In the genomic region with DNA sequence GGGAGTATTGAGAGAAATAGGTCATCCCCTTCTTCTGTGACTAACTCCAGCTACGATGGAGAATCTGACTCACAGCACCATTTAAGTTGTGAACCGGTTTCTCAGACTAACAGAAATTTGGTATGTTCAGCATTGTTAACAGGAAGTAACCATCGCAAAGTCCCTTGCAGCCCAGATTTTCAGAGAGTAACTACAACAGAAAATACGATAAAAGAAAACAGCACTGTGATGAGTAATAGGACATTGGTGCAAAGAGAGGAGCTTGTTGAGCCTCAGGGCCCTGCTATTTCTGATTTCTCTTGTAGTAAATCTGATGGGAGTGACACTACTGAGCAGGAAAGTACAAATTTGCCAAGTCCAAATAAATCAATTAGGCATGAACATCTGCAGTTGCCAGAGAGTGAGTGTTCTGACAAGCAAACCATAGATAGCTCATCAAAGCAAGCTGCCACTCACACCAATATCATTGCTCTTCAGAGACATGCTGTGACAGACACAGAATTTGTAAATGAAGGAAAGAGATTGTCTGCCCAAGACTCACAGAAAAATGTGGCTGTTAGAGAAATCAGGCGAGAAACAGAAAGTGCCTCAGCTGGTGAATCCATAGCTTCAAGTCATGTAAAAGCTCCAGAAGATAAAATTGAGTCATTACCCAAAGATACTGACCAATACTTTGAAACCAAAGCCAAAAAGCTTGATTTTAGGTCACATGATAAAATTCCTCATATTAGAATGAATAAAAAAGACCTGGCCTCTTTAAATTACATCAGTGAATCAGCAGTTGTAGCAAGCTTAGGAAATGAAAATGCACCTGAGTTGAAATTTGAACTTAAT, we compare ENCODE assay signal across 8 cellular contexts. TPM values are rescaled to one million over a fixed set of nuclear protein-coding genes. Genes with fewer than 3 reads are reported as not detected.
A peak's percentile ranks its signal among the peaks of the same experiment; 100 is the strongest.
DNase-seq lines count a peak whose midpoint lies in the region; ATAC-seq and TF ChIP-seq lines count a peak whose summit lies in the region.

No MANE protein-coding gene starts in this region.

- H3K9me3 ChIP-seq in OCI-LY7 (ENCODE audit: low read length): no peaks in the 10 kb centered on the region

- H3K9me2 ChIP-seq in OCI-LY7 (ENCODE audit: insufficient read depth, low read length): no peaks in the 10 kb centered on the region

- no peaks in the 10 kb centered on the region for H3K4me1 ChIP-seq in OCI-LY7 (ENCODE audit: insufficient read depth, low read length, poor library complexity, severe bottlenecking)

- no peaks in the 10 kb centered on the region for H3K36me3 ChIP-seq in OCI-LY7 (ENCODE audit: insufficient read depth, low read length)

- no peaks in the 10 kb centered on the region for H4K20me1 ChIP-seq in OCI-LY7 (ENCODE audit: insufficient read depth, low read length)

- intact Hi-C loops in OCI-LY7 (cut with micrococcal nuclease; ENCODE audit: unreplicated experiment): no loop called here

- CTCF ChIA-PET in OCI-LY7 (lab: Charles Lee; ENCODE audit: unreplicated experiment): no interaction called here

- no TSS peak for BruUV-seq in OCI-LY7 (replicated peaks; lab: Mats Ljungman, UMichigan)

- ATAC-seq in GM18873 (IDR thresholded peaks at IDR 0.05; ENCODE audit: low FRiP score, unreplicated experiment): no peak

- no peak overlapping the region for H2AFZ ChIP-seq in OCI-LY7 (ENCODE audit: low read length)

- no peaks in the 10 kb centered on the region for H3K79me2 ChIP-seq in OCI-LY7 (ENCODE audit: insufficient read depth, low read depth, low read length)

- TF ChIP-seq CTCF in HFF-Myc (IDR thresholded peaks at IDR 0.05; ENCODE audit: low read depth, low read length, missing control alignments): no peak
- TF ChIP-seq CTCF in foreskin fibroblast (IDR thresholded peaks at IDR 0.05; ENCODE audit: low read depth, low read length): no peak
- TF ChIP-seq CTCF in OCI-LY7 (conservative IDR thresholded peaks at IDR 0.05; ENCODE audit: low read length): no peak

- H3K27ac ChIP-seq in OCI-LY7 (ENCODE audit: low read depth, low read length, poor library complexity, severe bottlenecking): no peak overlapping the region

- DNase-seq in HFF-Myc (ENCODE audit: extremely low read depth, low read depth): peak; percentile 84
- peak; percentile 19 for DNase-seq in activated T-cell treated with anti-CD3 and anti-CD28 coated beads for 4 hours
- peak; percentile 86 to 88 for DNase-seq in foreskin fibroblast
- peak; percentile 2 for DNase-seq in stimulated activated CD4-positive, alpha-beta T cell treated with anti-CD3 and anti-CD28 coated beads, Interleukin-4, amount 100 ng/mL, for 1 hour
- DNase-seq in NCI-H345 (lab: John Stamatoyannopoulos, UW): no peak
- DNase-seq in OCI-LY7 (ENCODE audit: low spot score): no peak
- DNase-seq in NCI-H1105 treated with DMSO at 0.1 percent for 48 hours (lab: John Stamatoyannopoulos, UW): no peak

- H3K4me2 ChIP-seq in OCI-LY7 (ENCODE audit: low read length): no peak overlapping the region

- POLR2A ChIA-PET in OCI-LY7 (lab: Charles Lee): no interaction called here

- H3K4me3 ChIP-seq in HFF-Myc (replicated peaks; ENCODE audit: low read depth, low read length) (no peak overlapping the region), foreskin fibroblast (ENCODE audit: low read depth in 1 of 2, low read length in 2 of 2) (no peak overlapping the region), OCI-LY7 (ENCODE audit: low read depth, low read length, poor library complexity, severe bottlenecking) (no peak overlapping the region)

RNA-seq across cellular contexts. Expression of a gene that starts 50.6 kb away (rescaled TPM):
- total RNA-seq in OCI-LY7 (2014; rRNA removed; shearing (Covaris generic)): 0.05 and 0.22 TPM in 2 replicates
- 0.28 and 0.46 TPM in 2 replicates for total RNA-seq in OCI-LY7 (2022)

Comparison
In these comparisons a context has a peak if more than half of its experiments do, and no peak if none do; other contexts are left out.
1. DNase-seq: peak in HFF-Myc (single experiment), activated T-cell treated with anti-CD3 and anti-CD28 coated beads for 4 hours (single experiment), foreskin fibroblast (2 of 2) and stimulated activated CD4-positive, alpha-beta T cell treated with anti-CD3 and anti-CD28 coated beads, Interleukin-4, amount 100 ng/mL, for 1 hour (single experiment); none in NCI-H345 (single experiment), OCI-LY7 (single experiment) and NCI-H1105 treated with DMSO at 0.1 percent for 48 hours (single experiment).